In the genomic region with DNA sequence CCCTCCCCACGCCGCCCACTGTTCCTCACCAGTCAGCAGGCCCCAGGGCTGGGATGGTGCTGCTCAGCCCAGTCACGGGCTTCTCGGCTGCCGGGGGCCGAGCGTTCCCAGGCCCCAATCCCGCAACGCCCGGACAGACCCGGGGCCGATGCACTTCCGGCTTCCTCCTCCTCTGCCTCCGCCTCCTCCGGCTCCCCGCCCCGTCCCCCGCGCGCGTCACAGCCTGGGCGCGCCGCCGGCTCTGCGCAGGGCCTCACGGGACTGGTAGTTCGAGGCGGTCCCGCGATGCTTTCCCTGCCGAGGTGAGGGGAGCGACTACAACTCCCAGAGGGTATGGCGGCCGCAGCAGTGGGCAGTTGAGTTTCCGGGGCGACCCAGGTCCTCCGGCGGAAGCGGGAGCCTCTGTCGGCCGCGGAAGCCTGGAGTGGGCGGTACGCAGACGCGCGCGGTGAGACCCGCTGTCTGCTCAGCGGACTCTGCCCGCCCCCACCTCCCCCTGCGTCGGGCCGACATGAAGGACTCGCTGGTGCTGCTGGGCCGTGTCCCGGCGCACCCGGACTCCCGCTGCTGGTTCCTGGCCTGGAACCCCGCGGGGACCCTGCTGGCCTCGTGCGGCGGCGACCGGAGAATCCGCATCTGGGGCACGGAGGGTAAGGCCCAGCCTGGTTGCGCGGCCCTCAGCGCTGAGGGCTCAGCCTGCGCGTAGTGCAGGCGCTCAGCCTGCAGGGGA, we compare ENCODE assay signal across 1 cellular context.
A peak's percentile ranks its signal among the peaks of the same experiment; 100 is the strongest.
TF ChIP-seq lines count a peak whose summit lies in the region.

A gene (plus strand): TSS at position 386 of the 730 bp plus-strand sequence. CDS start 126 bp downstream, at position 512.
A gene with protein sequence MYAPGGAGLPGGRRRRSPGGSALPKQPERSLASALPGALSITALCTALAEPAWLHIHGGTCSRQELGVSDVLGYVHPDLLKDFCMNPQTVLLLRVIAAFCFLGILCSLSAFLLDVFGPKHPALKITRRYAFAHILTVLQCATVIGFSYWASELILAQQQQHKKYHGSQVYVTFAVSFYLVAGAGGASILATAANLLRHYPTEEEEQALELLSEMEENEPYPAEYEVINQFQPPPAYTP (minus strand): TSS at position 158 of the 730 bp plus-strand sequence. CDS start 616 bp downstream, outside the sequence.

TF ChIP-seq in K562, 482 proteins besides CTCF, POLR2A, EP300 and RAD21 (continued from another document and continues in another):
- TF ChIP-seq, protein P1, sequence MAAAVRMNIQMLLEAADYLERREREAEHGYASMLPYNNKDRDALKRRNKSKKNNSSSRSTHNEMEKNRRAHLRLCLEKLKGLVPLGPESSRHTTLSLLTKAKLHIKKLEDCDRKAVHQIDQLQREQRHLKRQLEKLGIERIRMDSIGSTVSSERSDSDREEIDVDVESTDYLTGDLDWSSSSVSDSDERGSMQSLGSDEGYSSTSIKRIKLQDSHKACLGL (CRISPR knock-in tag; IDR thresholded peaks at IDR 0.05; ENCODE audit: borderline replicate concordance, poor library complexity, severe bottlenecking) = peak; percentile 44
- TF ChIP-seq ATF7 (IDR thresholded peaks at IDR 0.05) = peak; percentile 88
- TF ChIP-seq CREB1 (IDR thresholded peaks at IDR 0.05) = peak; percentile 96
- TF ChIP-seq CREB1 (CRISPR knock-in tag; IDR thresholded peaks at IDR 0.05) = peak; percentile 96
- no peak for TF ChIP-seq YBX1 (IDR thresholded peaks at IDR 0.05)
- TF ChIP-seq KDM4B (IDR thresholded peaks at IDR 0.05; ENCODE audit: borderline replicate concordance in 2 of 2, low read depth in 1 of 2) = peak in 1 of 2 experiments; percentile 83; a peak in 1 of 4 replicates
- peak; percentile 82 for TF ChIP-seq CTBP1 (IDR thresholded peaks at IDR 0.05; ENCODE audit: borderline replicate concordance)
- TF ChIP-seq DMBX1 (CRISPR knock-in tag; IDR thresholded peaks at IDR 0.05; ENCODE audit: borderline replicate concordance) = no peak
- TF ChIP-seq, protein P2, sequence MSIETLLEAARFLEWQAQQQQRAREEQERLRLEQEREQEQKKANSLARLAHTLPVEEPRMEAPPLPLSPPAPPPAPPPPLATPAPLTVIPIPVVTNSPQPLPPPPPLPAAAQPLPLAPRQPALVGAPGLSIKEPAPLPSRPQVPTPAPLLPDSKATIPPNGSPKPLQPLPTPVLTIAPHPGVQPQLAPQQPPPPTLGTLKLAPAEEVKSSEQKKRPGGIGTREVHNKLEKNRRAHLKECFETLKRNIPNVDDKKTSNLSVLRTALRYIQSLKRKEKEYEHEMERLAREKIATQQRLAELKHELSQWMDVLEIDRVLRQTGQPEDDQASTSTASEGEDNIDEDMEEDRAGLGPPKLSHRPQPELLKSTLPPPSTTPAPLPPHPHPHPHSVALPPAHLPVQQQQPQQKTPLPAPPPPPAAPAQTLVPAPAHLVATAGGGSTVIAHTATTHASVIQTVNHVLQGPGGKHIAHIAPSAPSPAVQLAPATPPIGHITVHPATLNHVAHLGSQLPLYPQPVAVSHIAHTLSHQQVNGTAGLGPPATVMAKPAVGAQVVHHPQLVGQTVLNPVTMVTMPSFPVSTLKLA (conservative IDR thresholded peaks at IDR 0.05) = peak; percentile 80 to 91
- peak; percentile 52; the same call in 1 of the 2 replicates for TF ChIP-seq ZSCAN29 (IDR thresholded peaks at IDR 0.05)
- no peak for TF ChIP-seq ZNF354B (CRISPR knock-in tag; IDR thresholded peaks at IDR 0.05)
- TF ChIP-seq, protein P3, sequence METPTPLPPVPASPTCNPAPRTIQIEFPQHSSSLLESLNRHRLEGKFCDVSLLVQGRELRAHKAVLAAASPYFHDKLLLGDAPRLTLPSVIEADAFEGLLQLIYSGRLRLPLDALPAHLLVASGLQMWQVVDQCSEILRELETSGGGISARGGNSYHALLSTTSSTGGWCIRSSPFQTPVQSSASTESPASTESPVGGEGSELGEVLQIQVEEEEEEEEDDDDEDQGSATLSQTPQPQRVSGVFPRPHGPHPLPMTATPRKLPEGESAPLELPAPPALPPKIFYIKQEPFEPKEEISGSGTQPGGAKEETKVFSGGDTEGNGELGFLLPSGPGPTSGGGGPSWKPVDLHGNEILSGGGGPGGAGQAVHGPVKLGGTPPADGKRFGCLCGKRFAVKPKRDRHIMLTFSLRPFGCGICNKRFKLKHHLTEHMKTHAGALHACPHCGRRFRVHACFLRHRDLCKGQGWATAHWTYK (CRISPR knock-in tag; IDR thresholded peaks at IDR 0.05) = no peak
- peak; percentile 98 for TF ChIP-seq CREM (IDR thresholded peaks at IDR 0.05; ENCODE audit: low read depth)
- 0 out of 2 replicates have a peak, but pooled peaks have one; percentile 48 for TF ChIP-seq TARDBP (IDR thresholded peaks at IDR 0.05)
- peak; percentile 92 for TF ChIP-seq MTA1 (IDR thresholded peaks at IDR 0.05; ENCODE audit: borderline replicate concordance)
- TF ChIP-seq SMC3 (conservative IDR thresholded peaks at IDR 0.05; ENCODE audit: insufficient read depth, low read depth, low read length) = 0 out of 2 replicates have a peak, but pooled peaks have one; percentile 3
- peak; percentile 57 for TF ChIP-seq RNF2 (IDR thresholded peaks at IDR 0.05)
- TF ChIP-seq, protein P4, sequence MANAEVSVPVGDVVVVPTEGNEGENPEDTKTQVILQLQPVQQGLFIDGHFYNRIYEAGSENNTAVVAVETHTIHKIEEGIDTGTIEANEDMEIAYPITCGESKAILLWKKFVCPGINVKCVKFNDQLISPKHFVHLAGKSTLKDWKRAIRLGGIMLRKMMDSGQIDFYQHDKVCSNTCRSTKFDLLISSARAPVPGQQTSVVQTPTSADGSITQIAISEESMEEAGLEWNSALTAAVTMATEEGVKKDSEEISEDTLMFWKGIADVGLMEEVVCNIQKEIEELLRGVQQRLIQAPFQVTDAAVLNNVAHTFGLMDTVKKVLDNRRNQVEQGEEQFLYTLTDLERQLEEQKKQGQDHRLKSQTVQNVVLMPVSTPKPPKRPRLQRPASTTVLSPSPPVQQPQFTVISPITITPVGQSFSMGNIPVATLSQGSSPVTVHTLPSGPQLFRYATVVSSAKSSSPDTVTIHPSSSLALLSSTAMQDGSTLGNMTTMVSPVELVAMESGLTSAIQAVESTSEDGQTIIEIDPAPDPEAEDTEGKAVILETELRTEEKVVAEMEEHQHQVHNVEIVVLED (CRISPR knock-in tag; IDR thresholded peaks at IDR 0.05) = peak; percentile 68
- TF ChIP-seq, protein P5, sequence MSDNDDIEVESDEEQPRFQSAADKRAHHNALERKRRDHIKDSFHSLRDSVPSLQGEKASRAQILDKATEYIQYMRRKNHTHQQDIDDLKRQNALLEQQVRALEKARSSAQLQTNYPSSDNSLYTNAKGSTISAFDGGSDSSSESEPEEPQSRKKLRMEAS (CRISPR knock-in tag; IDR thresholded peaks at IDR 0.05) = peak; percentile 92
- TF ChIP-seq, protein P6, sequence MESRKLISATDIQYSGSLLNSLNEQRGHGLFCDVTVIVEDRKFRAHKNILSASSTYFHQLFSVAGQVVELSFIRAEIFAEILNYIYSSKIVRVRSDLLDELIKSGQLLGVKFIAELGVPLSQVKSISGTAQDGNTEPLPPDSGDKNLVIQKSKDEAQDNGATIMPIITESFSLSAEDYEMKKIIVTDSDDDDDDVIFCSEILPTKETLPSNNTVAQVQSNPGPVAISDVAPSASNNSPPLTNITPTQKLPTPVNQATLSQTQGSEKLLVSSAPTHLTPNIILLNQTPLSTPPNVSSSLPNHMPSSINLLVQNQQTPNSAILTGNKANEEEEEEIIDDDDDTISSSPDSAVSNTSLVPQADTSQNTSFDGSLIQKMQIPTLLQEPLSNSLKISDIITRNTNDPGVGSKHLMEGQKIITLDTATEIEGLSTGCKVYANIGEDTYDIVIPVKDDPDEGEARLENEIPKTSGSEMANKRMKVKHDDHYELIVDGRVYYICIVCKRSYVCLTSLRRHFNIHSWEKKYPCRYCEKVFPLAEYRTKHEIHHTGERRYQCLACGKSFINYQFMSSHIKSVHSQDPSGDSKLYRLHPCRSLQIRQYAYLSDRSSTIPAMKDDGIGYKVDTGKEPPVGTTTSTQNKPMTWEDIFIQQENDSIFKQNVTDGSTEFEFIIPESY (CRISPR knock-in tag; IDR thresholded peaks at IDR 0.05) = peak; percentile 41; the same call in 1 of the 2 replicates
- TF ChIP-seq TAF1 (IDR thresholded peaks at IDR 0.05; ENCODE audit: control insufficient read depth, extremely low read depth, insufficient read depth, low read length, severe bottlenecking) = peak; percentile 59
- TF ChIP-seq, protein P7, sequence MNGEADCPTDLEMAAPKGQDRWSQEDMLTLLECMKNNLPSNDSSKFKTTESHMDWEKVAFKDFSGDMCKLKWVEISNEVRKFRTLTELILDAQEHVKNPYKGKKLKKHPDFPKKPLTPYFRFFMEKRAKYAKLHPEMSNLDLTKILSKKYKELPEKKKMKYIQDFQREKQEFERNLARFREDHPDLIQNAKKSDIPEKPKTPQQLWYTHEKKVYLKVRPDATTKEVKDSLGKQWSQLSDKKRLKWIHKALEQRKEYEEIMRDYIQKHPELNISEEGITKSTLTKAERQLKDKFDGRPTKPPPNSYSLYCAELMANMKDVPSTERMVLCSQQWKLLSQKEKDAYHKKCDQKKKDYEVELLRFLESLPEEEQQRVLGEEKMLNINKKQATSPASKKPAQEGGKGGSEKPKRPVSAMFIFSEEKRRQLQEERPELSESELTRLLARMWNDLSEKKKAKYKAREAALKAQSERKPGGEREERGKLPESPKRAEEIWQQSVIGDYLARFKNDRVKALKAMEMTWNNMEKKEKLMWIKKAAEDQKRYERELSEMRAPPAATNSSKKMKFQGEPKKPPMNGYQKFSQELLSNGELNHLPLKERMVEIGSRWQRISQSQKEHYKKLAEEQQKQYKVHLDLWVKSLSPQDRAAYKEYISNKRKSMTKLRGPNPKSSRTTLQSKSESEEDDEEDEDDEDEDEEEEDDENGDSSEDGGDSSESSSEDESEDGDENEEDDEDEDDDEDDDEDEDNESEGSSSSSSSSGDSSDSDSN (IDR thresholded peaks at IDR 0.05; ENCODE audit: borderline replicate concordance in 1 of 2, low read depth in 2 of 2, low read length in 2 of 2) = peak; percentile 73 to 81; a peak in 3 of 4 replicates
- TF ChIP-seq ZNF766 (CRISPR knock-in tag; conservative IDR thresholded peaks at IDR 0.05) = peak; percentile 80
- TF ChIP-seq ZNF165 (CRISPR knock-in tag; IDR thresholded peaks at IDR 0.05; ENCODE audit: borderline replicate concordance) = no peak
- TF ChIP-seq SP1 (CRISPR knock-in tag; IDR thresholded peaks at IDR 0.05) = peak; percentile 91
- TF ChIP-seq MTA2 (IDR thresholded peaks at IDR 0.05; ENCODE audit: low read depth) = peak; percentile 26; the same call in 1 of the 2 replicates
- TF ChIP-seq, protein P8, sequence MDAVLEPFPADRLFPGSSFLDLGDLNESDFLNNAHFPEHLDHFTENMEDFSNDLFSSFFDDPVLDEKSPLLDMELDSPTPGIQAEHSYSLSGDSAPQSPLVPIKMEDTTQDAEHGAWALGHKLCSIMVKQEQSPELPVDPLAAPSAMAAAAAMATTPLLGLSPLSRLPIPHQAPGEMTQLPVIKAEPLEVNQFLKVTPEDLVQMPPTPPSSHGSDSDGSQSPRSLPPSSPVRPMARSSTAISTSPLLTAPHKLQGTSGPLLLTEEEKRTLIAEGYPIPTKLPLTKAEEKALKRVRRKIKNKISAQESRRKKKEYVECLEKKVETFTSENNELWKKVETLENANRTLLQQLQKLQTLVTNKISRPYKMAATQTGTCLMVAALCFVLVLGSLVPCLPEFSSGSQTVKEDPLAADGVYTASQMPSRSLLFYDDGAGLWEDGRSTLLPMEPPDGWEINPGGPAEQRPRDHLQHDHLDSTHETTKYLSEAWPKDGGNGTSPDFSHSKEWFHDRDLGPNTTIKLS (IDR thresholded peaks at IDR 0.05; ENCODE audit: borderline replicate concordance, low read depth) = peak; percentile 93
- peak; percentile 97 for TF ChIP-seq ZNF143 (CRISPR knock-in tag; IDR thresholded peaks at IDR 0.05)
- peak; percentile 88 for TF ChIP-seq RBFOX2 (IDR thresholded peaks at IDR 0.05; ENCODE audit: low read depth, low read length)
- TF ChIP-seq ZBTB7A (IDR thresholded peaks at IDR 0.05; ENCODE audit: borderline replicate concordance, control insufficient read depth, low read depth, low read length) = 0 out of 2 replicates have a peak, but pooled peaks have one; percentile 56
- TF ChIP-seq, protein P9, sequence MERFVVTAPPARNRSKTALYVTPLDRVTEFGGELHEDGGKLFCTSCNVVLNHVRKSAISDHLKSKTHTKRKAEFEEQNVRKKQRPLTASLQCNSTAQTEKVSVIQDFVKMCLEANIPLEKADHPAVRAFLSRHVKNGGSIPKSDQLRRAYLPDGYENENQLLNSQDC (CRISPR knock-in tag; IDR thresholded peaks at IDR 0.05) = no peak
- TF ChIP-seq, protein P10, sequence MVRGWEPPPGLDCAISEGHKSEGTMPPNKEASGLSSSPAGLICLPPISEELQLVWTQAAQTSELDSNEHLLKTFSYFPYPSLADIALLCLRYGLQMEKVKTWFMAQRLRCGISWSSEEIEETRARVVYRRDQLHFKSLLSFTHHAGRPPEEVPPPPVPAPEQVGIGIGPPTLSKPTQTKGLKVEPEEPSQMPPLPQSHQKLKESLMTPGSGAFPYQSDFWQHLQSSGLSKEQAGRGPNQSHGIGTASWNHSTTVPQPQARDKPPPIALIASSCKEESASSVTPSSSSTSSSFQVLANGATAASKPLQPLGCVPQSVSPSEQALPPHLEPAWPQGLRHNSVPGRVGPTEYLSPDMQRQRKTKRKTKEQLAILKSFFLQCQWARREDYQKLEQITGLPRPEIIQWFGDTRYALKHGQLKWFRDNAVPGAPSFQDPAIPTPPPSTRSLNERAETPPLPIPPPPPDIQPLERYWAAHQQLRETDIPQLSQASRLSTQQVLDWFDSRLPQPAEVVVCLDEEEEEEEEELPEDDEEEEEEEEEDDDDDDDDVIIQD (CRISPR knock-in tag; IDR thresholded peaks at IDR 0.05) = no peak
- TF ChIP-seq POLR2H (tag; IDR thresholded peaks at IDR 0.05; ENCODE audit: low read depth) = no peak
- TF ChIP-seq CBX1 (IDR thresholded peaks at IDR 0.05; ENCODE audit: low read depth) = peak; percentile 22; the same call in 1 of the 2 replicates
- TF ChIP-seq SIN3A (IDR thresholded peaks at IDR 0.05; ENCODE audit: borderline replicate concordance in 2 of 2, control insufficient read depth in 1 of 2, low read depth in 2 of 2, low read length in 2 of 2) = peak; percentile 40 to 60; a peak in 2 of 4 replicates
- TF ChIP-seq MCM3 (IDR thresholded peaks at IDR 0.05) = no peak
- peak; percentile 68 for TF ChIP-seq TBP (optimal IDR thresholded peaks at IDR 0.05; ENCODE audit: low read depth, low read length)
- TF ChIP-seq, protein P11, sequence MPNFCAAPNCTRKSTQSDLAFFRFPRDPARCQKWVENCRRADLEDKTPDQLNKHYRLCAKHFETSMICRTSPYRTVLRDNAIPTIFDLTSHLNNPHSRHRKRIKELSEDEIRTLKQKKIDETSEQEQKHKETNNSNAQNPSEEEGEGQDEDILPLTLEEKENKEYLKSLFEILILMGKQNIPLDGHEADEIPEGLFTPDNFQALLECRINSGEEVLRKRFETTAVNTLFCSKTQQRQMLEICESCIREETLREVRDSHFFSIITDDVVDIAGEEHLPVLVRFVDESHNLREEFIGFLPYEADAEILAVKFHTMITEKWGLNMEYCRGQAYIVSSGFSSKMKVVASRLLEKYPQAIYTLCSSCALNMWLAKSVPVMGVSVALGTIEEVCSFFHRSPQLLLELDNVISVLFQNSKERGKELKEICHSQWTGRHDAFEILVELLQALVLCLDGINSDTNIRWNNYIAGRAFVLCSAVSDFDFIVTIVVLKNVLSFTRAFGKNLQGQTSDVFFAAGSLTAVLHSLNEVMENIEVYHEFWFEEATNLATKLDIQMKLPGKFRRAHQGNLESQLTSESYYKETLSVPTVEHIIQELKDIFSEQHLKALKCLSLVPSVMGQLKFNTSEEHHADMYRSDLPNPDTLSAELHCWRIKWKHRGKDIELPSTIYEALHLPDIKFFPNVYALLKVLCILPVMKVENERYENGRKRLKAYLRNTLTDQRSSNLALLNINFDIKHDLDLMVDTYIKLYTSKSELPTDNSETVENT (CRISPR knock-in tag; IDR thresholded peaks at IDR 0.05) = peak; percentile 82
- TF ChIP-seq MBD2 (IDR thresholded peaks at IDR 0.05; ENCODE audit: borderline replicate concordance, low read depth) = peak; percentile 84; the same call in 1 of the 2 replicates
- TF ChIP-seq MAFK (IDR thresholded peaks at IDR 0.05; ENCODE audit: low read length) = 0 out of 2 replicates have a peak, but pooled peaks have one; percentile 9
